15 cellular contexts compared by ENCODE assay signal in genomic region chr7:67738-68395, GRCh38.
DNase-seq lines count a peak whose midpoint lies in the region; ATAC-seq and TF ChIP-seq lines count a peak whose summit lies in the region.
"Had no signal": no experiment of that assay in that cellular context is flagged by ENCODE, and none has a peak within 500 bp of the region (broad histone marks: within the 10 kb centered on the region; RNA-seq: fewer than 3 reads in every experiment).

No MANE protein-coding gene starts in this region.

- H3K9me3 Mint-ChIP-seq in endodermal cell, result no peaks in the 10 kb centered on the region
- H3K9me3 Mint-ChIP-seq: activated T-cell treated with anti-CD3 and anti-CD28 coated beads, Interleukin-2, amount 50 U/mL, for 72 hours; naive B cell had no signal

- no peaks in the 10 kb centered on the region for H3K36me3 Mint-ChIP-seq in endodermal cell (ENCODE audit: low read depth)
- H3K36me3 Mint-ChIP-seq: naive B cell had no signal

- H3K27me3 ChIP-seq in DND-41 (ENCODE audit: insufficient read depth, low read length, poor library complexity) (peaks cover 4% of the 10 kb centered on the region), endodermal cell (ENCODE audit: control insufficient read depth, insufficient read depth, low read length, poor library complexity, severe bottlenecking) (no peaks in the 10 kb centered on the region)
- H3K27me3 ChIP-seq: stomach had no signal

- H3K27ac Mint-ChIP-seq in endodermal cell, result no peak overlapping the region
- H3K27ac Mint-ChIP-seq: activated T-cell treated with anti-CD3 and anti-CD28 coated beads, Interleukin-2, amount 50 U/mL, for 72 hours; B cell had no signal

- H2AFZ ChIP-seq in DND-41 (ENCODE audit: low read depth, low read length), result no peak overlapping the region

- H3K9me3 ChIP-seq in DND-41 (ENCODE audit: insufficient read depth, low read length, severe bottlenecking), result no peaks in the 10 kb centered on the region
- no peaks in the 10 kb centered on the region for H3K9me3 ChIP-seq in endodermal cell (ENCODE audit: control insufficient read depth, low read length)
- H3K9me3 ChIP-seq: stomach had no signal

- H3K4me3 ChIP-seq in DND-41 (ENCODE audit: low read depth in 1 of 2, low read length in 2 of 2), result no peak overlapping the region
- H3K4me3 ChIP-seq in endodermal cell (ENCODE audit: low read length), result no peak overlapping the region
- H3K4me3 ChIP-seq: GM12878, stomach had no signal

- H4K20me1 ChIP-seq in DND-41 (ENCODE audit: insufficient read depth, low read length), result no peaks in the 10 kb centered on the region; the same call in 1 of the 2 replicates

- H3K4me1 Mint-ChIP-seq in endodermal cell, result peaks cover 7% of the 10 kb centered on the region

- ATAC-seq in DND-41 (ENCODE audit: insufficient read depth, low read depth) (no peak), GM19324 (IDR thresholded peaks at IDR 0.05; ENCODE audit: low FRiP score, unreplicated experiment) (no peak), GM19023 (IDR thresholded peaks at IDR 0.05; ENCODE audit: unreplicated experiment) (no peak), HG03571 (IDR thresholded peaks at IDR 0.05; ENCODE audit: unreplicated experiment) (no peak), GM19452 (IDR thresholded peaks at IDR 0.05; ENCODE audit: unreplicated experiment) (no peak)
- ATAC-seq: GM12878, right cardiac atrium had no signal

- no peak overlapping the region for H3K4me3 Mint-ChIP-seq in endodermal cell
- H3K4me3 Mint-ChIP-seq: activated T-cell treated with anti-CD3 and anti-CD28 coated beads, Interleukin-2, amount 50 U/mL, for 72 hours; B cell; naive B cell had no signal

- no peak overlapping the region for H3K4me2 ChIP-seq in DND-41 (ENCODE audit: insufficient read depth, low read length)

- H3K27ac ChIP-seq in DND-41 (ENCODE audit: low read length), result no peak overlapping the region
- no peak overlapping the region for H3K27ac ChIP-seq in endodermal cell (ENCODE audit: low read depth, low read length)

- DNase-seq in DND-41, result no peak
- peak; percentile 87 for DNase-seq in HPDE6-E6E7 (ENCODE audit: extremely low spot score)
- peak; percentile 66 for DNase-seq in endodermal cell
- DNase-seq in myocyte (ENCODE audit: low read depth), result peak; percentile 62
- DNase-seq: activated T-cell treated with anti-CD3 and anti-CD28 coated beads, Interleukin-2, amount 50 U/mL, for 72 hours; naive B cell; OCI-M1; stomach had no signal

- H3K27me3 Mint-ChIP-seq in endodermal cell (ENCODE audit: insufficient read depth), result no peaks in the 10 kb centered on the region
- H3K27me3 Mint-ChIP-seq: B cell had no signal

- TF ChIP-seq CTCF in DND-41 (IDR thresholded peaks at IDR 0.05; ENCODE audit: borderline replicate concordance, extremely low read depth, low read length, poor library complexity, severe bottlenecking), result peak; percentile 12
- TF ChIP-seq CTCF in endodermal cell (conservative IDR thresholded peaks at IDR 0.05), result peak; percentile 68

- H3K36me3 ChIP-seq in DND-41 (ENCODE audit: insufficient read depth, low read length) (no peaks in the 10 kb centered on the region), endodermal cell (ENCODE audit: control insufficient read depth, insufficient read depth, low read length) (no peaks in the 10 kb centered on the region)
- H3K36me3 ChIP-seq: stomach had no signal

- H3K9ac ChIP-seq in DND-41 (ENCODE audit: low read depth, low read length) (no peak overlapping the region), endodermal cell (ENCODE audit: extremely low read depth, low read length, poor library complexity, severe bottlenecking) (no peak overlapping the region)

- H3K4me1 ChIP-seq in DND-41 (ENCODE audit: insufficient read depth, low read length) (no peaks in the 10 kb centered on the region), endodermal cell (ENCODE audit: control insufficient read depth, insufficient read depth, low read length) (no peaks in the 10 kb centered on the region)

- WGBS in endodermal cell (ENCODE audit: insufficient coverage in 1 of 2, insufficient read length in 1 of 2), 2 experiments, result 94 to 95% methylated on average over 5 to 11 of the region's 11 CpGs

- no peaks in the 10 kb centered on the region for H3K79me2 ChIP-seq in DND-41 (ENCODE audit: insufficient read depth, low read length)
